Comparison of ENCODE assay signal across 19 cellular contexts in genomic region chr4:165199722-165200121, GRCh38. TPM values are rescaled to one million over a fixed set of nuclear protein-coding genes. Genes with fewer than 3 reads are reported as not detected.
DNase-seq lines count a peak whose midpoint lies in the region; ATAC-seq, FAIRE-seq and TF ChIP-seq lines count a peak whose summit lies in the region.
"Had no signal": no experiment of that assay in that cellular context is flagged by ENCODE, and none has a peak within 500 bp of the region (broad histone marks: within the 10 kb centered on the region; RNA-seq: fewer than 3 reads in every experiment).

No MANE protein-coding gene starts in this region.

- no peak overlapping the region for H4K8ac ChIP-seq in neuronal stem cell (ENCODE audit: low read depth, low read length)

- intact Hi-C loops in PC-3 (cut with micrococcal nuclease), result loop anchor here (5.0 kb wide), 1 partner anchor 67 kb away; no protein-coding TSS in a partner anchor
- intact Hi-C loops in mammary epithelial cell (cut with micrococcal nuclease), result no loop called here
- intact Hi-C loops in pancreas (cut with DNase I), result no loop called here

- H3K27me3 ChIP-seq in PC-3 (ENCODE audit: low read length), result no peaks in the 10 kb centered on the region
- H3K27me3 ChIP-seq in mammary epithelial cell (ENCODE audit: insufficient read depth, low read length), result no peaks in the 10 kb centered on the region
- no peaks in the 10 kb centered on the region for H3K27me3 ChIP-seq in pancreas
- no peaks in the 10 kb centered on the region for H3K27me3 ChIP-seq in neuronal stem cell (ENCODE audit: control insufficient read depth in 3 of 3, insufficient read depth in 3 of 3, low read depth in 1 of 3, low read length in 3 of 3)
- H3K27me3 ChIP-seq in SJCRH30, result no peaks in the 10 kb centered on the region
- H3K27me3 ChIP-seq: sigmoid colon, upper lobe of right lung had no signal

- H4K20me1 ChIP-seq in PC-3 (ENCODE audit: low read length), result no peaks in the 10 kb centered on the region
- no peaks in the 10 kb centered on the region for H4K20me1 ChIP-seq in mammary epithelial cell (ENCODE audit: insufficient read depth, low read length)

- no peaks in the 10 kb centered on the region for H3K79me2 ChIP-seq in PC-3 (ENCODE audit: low read length)
- no peaks in the 10 kb centered on the region for H3K79me2 ChIP-seq in mammary epithelial cell (ENCODE audit: insufficient read depth, low read length)

- dilution Hi-C loops in mammary epithelial cell (cut with HindIII; ENCODE audit: low sequenced_read_pairs), result no loop called here

- peaks cover 37% of the 10 kb centered on the region for H3K4me1 ChIP-seq in PC-3 (ENCODE audit: insufficient read depth, low read length)
- peaks cover 38% of the 10 kb centered on the region for H3K4me1 ChIP-seq in mammary epithelial cell (ENCODE audit: insufficient read depth, low read length)
- peaks cover 0 to 19% (median 2%) of the 10 kb centered on the region in 3 donors for H3K4me1 ChIP-seq in pancreas
- H3K4me1 ChIP-seq in neuronal stem cell (ENCODE audit: control insufficient read depth in 2 of 2, insufficient read depth in 1 of 2, low read depth in 1 of 2, low read length in 2 of 2), result no peaks in the 10 kb centered on the region
- no peaks in the 10 kb centered on the region for H3K4me1 ChIP-seq in SJCRH30
- H3K4me1 ChIP-seq: left ventricle myocardium inferior, sigmoid colon, upper lobe of right lung had no signal

- CTCF ChIA-PET in PC-3 (lab: Charles Lee), result no interaction called here
- CTCF ChIA-PET in mammary epithelial cell (lab: Charles Lee; ENCODE audit: low non-redundant PET), result no interaction called here

- H3K9me3 ChIP-seq in PC-3 (ENCODE audit: low read length), result no peaks in the 10 kb centered on the region
- no peaks in the 10 kb centered on the region for H3K9me3 ChIP-seq in mammary epithelial cell (replicated peaks; ENCODE audit: insufficient read depth, low read length)
- H3K9me3 ChIP-seq in pancreas, result no peaks in the 10 kb centered on the region
- H3K9me3 ChIP-seq in neuronal stem cell (replicated peaks in 1 of 2; ENCODE audit: control insufficient read depth in 2 of 2, insufficient read depth in 1 of 2, low read depth in 1 of 2, low read length in 2 of 2), result no peaks in the 10 kb centered on the region
- H3K9me3 ChIP-seq in SJCRH30 (replicated peaks), result no peaks in the 10 kb centered on the region
- H3K9me3 ChIP-seq: left ventricle myocardium inferior, sigmoid colon, upper lobe of right lung had no signal

- POLR2A ChIA-PET in PC-3 (lab: Charles Lee; ENCODE audit: unreplicated experiment), result no interaction called here

- no peak overlapping the region for H2AFZ ChIP-seq in PC-3 (ENCODE audit: low read length)
- no peak overlapping the region for H2AFZ ChIP-seq in mammary epithelial cell (ENCODE audit: low read depth, low read length)
- no peak overlapping the region for H2AFZ ChIP-seq in neuronal stem cell (ENCODE audit: low read length)

- BruUV-seq in PC-3 (replicated peaks; lab: Mats Ljungman, UMichigan) (no TSS peak), mammary epithelial cell (replicated peaks; lab: Mats Ljungman, UMichigan) (no TSS peak)

- H2BK120ac ChIP-seq in neuronal stem cell (ENCODE audit: low read depth, low read length), result no peak overlapping the region

- peak overlapping the region; percentile 75 for H3K4me2 ChIP-seq in PC-3 (ENCODE audit: low read length)
- peak overlapping the region; percentile 64 for H3K4me2 ChIP-seq in mammary epithelial cell (ENCODE audit: insufficient read depth, low read depth, low read length)
- no peak overlapping the region for H3K4me2 ChIP-seq in neuronal stem cell (ENCODE audit: insufficient read depth, low read length, poor library complexity, severe bottlenecking)

- H3K36me3 ChIP-seq in PC-3 (ENCODE audit: low read depth, low read length), result no peaks in the 10 kb centered on the region
- no peaks in the 10 kb centered on the region for H3K36me3 ChIP-seq in mammary epithelial cell (ENCODE audit: insufficient read depth, low read length)
- H3K36me3 ChIP-seq in pancreas, result no peaks in the 10 kb centered on the region
- no peaks in the 10 kb centered on the region for H3K36me3 ChIP-seq in neuronal stem cell (replicated peaks in 1 of 2; ENCODE audit: control insufficient read depth in 2 of 2, insufficient read depth in 2 of 2, low read length in 2 of 2)
- no peaks in the 10 kb centered on the region for H3K36me3 ChIP-seq in SJCRH30
- H3K36me3 ChIP-seq: left ventricle myocardium inferior, sigmoid colon, upper lobe of right lung had no signal

- in situ Hi-C loops in mammary epithelial cell (cut with MboI; ENCODE audit: low sequenced_read_pairs in 2 of 2), result loop anchor here in 1 of 2 donors (10.0 kb wide), 1 partner anchor 125 kb away; the partner anchor contains the start of gene MSMO1

- no peak overlapping the region for H4K91ac ChIP-seq in neuronal stem cell (ENCODE audit: low read depth, low read length, poor library complexity)

- DNase-seq in GM03348 (ENCODE audit: low spot score) (peak; percentile 6), PC-3 (peak; percentile 88), mammary epithelial cell (peak; percentile 88), pancreas (peak in 3 of 6 donors; percentile 10 to 46 (median 42)), neuronal stem cell (ENCODE audit: low spot score) (no peak), GM20000 (ENCODE audit: low spot score) (no peak), SJCRH30 (no peak)
- DNase-seq in activated effector memory CD4-positive, alpha-beta T cell treated with anti-CD3 and anti-CD28 coated beads, Interleukin-2, amount 50 U/mL, for 16 hours, result no peak
- DNase-seq: activated gamma-delta T cell treated with Interleukin-2 at 50 U/mL for 16 hours; Kasumi-1; left ventricle myocardium inferior; NCI-H1436 treated with DMSO at 0.1 percent for 48 hours; NCI-H2171 treated with DMSO at 0.1 percent for 48 hours; NCI-H82; occipital lobe; sigmoid colon; stimulated activated CD4-positive, alpha-beta T cell treated with anti-CD3 and anti-CD28 coated beads, Interleukin-1b, Interleukin-23, amount 100 ng/mL, for 48 hours; upper lobe of right lung had no signal

- no peak overlapping the region for H3K23ac ChIP-seq in neuronal stem cell (ENCODE audit: low read depth, low read length, poor library complexity)

- peak overlapping the region; percentile 90 for H3K27ac ChIP-seq in PC-3 (ENCODE audit: low read length)
- peak overlapping the region; percentile 41 for H3K27ac ChIP-seq in mammary epithelial cell (ENCODE audit: insufficient read depth, low read depth, low read length)
- peak overlapping the region in 2 of 4 donors; percentile 55 to 64 for H3K27ac ChIP-seq in pancreas
- no peak overlapping the region for H3K27ac ChIP-seq in neuronal stem cell (replicated peaks; ENCODE audit: low read length)
- H3K27ac ChIP-seq in SJCRH30, result no peak overlapping the region
- H3K27ac ChIP-seq: left ventricle myocardium inferior, sigmoid colon, upper lobe of right lung had no signal

- no peak overlapping the region for H2AK5ac ChIP-seq in neuronal stem cell (ENCODE audit: low read depth, low read length)

- no peaks in the 10 kb centered on the region for H3K79me1 ChIP-seq in neuronal stem cell (ENCODE audit: low read depth, low read length)

- no peak overlapping the region for H3K4ac ChIP-seq in neuronal stem cell (ENCODE audit: low read length)

- H3K4me3 ChIP-seq in PC-3 (ENCODE audit: low read length) (peak overlapping the region; percentile 41; the same call in 1 of the 2 replicates), mammary epithelial cell (replicated peaks in 1 of 3; ENCODE audit: insufficient read depth in 1 of 3, low read depth in 2 of 3, low read length in 3 of 3) (no peak overlapping the region), pancreas (no peak overlapping the region), neuronal stem cell (ENCODE audit: low read length in 2 of 2) (no peak overlapping the region), SJCRH30 (no peak overlapping the region)
- H3K4me3 ChIP-seq: left ventricle myocardium inferior, sigmoid colon, upper lobe of right lung had no signal

- no peak overlapping the region for H2BK12ac ChIP-seq in neuronal stem cell (ENCODE audit: low read length)

- WGBS in mammary epithelial cell (ENCODE audit: low coverage, missing lambda C conversion rate), result 0% methylated on average over 2 of the region's 2 CpGs
- 16 to 22% methylated on average over 2 of the region's 2 CpGs for WGBS in pancreas, 2 donors
- no CpG with 5 or more reads among the region's 2 CpGs for WGBS in neuronal stem cell (ENCODE audit: extremely low coverage in 2 of 2, insufficient read length in 2 of 2, insufficient replicate concordance in 1 of 2), 2 donors

- ATAC-seq in PC-3, result peak; percentile 55
- ATAC-seq in pancreas, result peak; percentile 46 to 94 (median 83)
- ATAC-seq: upper lobe of right lung had no signal

- TF ChIP-seq CTCF in PC-3 (conservative IDR thresholded peaks at IDR 0.05; ENCODE audit: low read depth, low read length) (no peak), mammary epithelial cell (conservative IDR thresholded peaks at IDR 0.05 in 1 of 2, IDR thresholded peaks at IDR 0.05 in 1 of 2; ENCODE audit: extremely low read depth in 1 of 2, insufficient read depth in 1 of 2, low read depth in 1 of 2, low read length in 2 of 2) (no peak), pancreas (IDR thresholded peaks at IDR 0.05) (no peak), GM20000 (IDR thresholded peaks at IDR 0.05; ENCODE audit: extremely low read depth, missing control alignments) (no peak)

- H3K18ac ChIP-seq in neuronal stem cell (ENCODE audit: low read length), result no peak overlapping the region

- H2BK5ac ChIP-seq in neuronal stem cell (ENCODE audit: low read length), result no peak overlapping the region

- H3K14ac ChIP-seq in neuronal stem cell (ENCODE audit: low read length), result no peak overlapping the region

- no peak overlapping the region for H2BK15ac ChIP-seq in neuronal stem cell (ENCODE audit: low read length)

- peaks cover 3% of the 10 kb centered on the region for H3F3A ChIP-seq in PC-3 (ENCODE audit: low read length, unreplicated experiment)

- H3K9me2 ChIP-seq in PC-3 (replicated peaks; ENCODE audit: low read length), result no peaks in the 10 kb centered on the region

- no peak overlapping the region for H3K9ac ChIP-seq in PC-3 (ENCODE audit: low read length)
- H3K9ac ChIP-seq in mammary epithelial cell (ENCODE audit: insufficient read depth, low read length), result no peak overlapping the region
- no peak overlapping the region for H3K9ac ChIP-seq in neuronal stem cell (ENCODE audit: low read depth, low read length, poor library complexity)

- no peak for FAIRE-seq in pancreas (lab: Jason Lieb, UNC)
- FAIRE-seq: endothelial cell of umbilical vein had no signal

RNA-seq across cellular contexts. Expression of gene KLHL2, which starts 7.6 kb away (rescaled TPM):
- total RNA-seq in PC-3 (2014; rRNA removed), result 10.0 and 11.0 TPM in 2 replicates
- 10 to 100 TPM; 23.7 to 24.2 TPM for total RNA-seq in mammary epithelial cell
- 13.4 TPM for polyA plus RNA-seq in mammary epithelial cell
- 56.3 TPM for polyA minus RNA-seq in mammary epithelial cell
- total RNA-seq in pancreas, result 10 to 100 TPM in 2 of 6 donors, 1 to 10 TPM in 4; 4.1 to 12.2 (median 6.5) TPM
- 10 to 100 TPM in 1 of 2 donors, 1 to 10 TPM in 1; 6.0 to 10.8 TPM for polyA plus RNA-seq in pancreas
- polyA plus RNA-seq in neuronal stem cell (2013, experiment 1 of 2), result 7.8 TPM
- polyA plus RNA-seq in neuronal stem cell (2013, experiment 2 of 2), result 7.7 TPM
- 12.5 and 17.2 TPM in 2 replicates for total RNA-seq in SJCRH30 (2014; rRNA removed; shearing (Covaris generic))

Comparison
In these comparisons a context has a peak if more than half of its experiments do, and no peak if none do; other contexts are left out.
1. DNase-seq: peak in GM03348 (single experiment), PC-3 (single experiment) and mammary epithelial cell (single experiment); none in neuronal stem cell (single experiment), GM20000 (single experiment), SJCRH30 (0 of 2) and activated effector memory CD4-positive, alpha-beta T cell treated with anti-CD3 and anti-CD28 coated beads, Interleukin-2, amount 50 U/mL, for 16 hours (single experiment).
2. H3K27ac ChIP-seq: peak in PC-3 (single experiment) and mammary epithelial cell (single experiment); none in neuronal stem cell (single experiment) and SJCRH30 (single experiment).